8 cellular contexts compared by ENCODE assay signal in the genomic region with DNA sequence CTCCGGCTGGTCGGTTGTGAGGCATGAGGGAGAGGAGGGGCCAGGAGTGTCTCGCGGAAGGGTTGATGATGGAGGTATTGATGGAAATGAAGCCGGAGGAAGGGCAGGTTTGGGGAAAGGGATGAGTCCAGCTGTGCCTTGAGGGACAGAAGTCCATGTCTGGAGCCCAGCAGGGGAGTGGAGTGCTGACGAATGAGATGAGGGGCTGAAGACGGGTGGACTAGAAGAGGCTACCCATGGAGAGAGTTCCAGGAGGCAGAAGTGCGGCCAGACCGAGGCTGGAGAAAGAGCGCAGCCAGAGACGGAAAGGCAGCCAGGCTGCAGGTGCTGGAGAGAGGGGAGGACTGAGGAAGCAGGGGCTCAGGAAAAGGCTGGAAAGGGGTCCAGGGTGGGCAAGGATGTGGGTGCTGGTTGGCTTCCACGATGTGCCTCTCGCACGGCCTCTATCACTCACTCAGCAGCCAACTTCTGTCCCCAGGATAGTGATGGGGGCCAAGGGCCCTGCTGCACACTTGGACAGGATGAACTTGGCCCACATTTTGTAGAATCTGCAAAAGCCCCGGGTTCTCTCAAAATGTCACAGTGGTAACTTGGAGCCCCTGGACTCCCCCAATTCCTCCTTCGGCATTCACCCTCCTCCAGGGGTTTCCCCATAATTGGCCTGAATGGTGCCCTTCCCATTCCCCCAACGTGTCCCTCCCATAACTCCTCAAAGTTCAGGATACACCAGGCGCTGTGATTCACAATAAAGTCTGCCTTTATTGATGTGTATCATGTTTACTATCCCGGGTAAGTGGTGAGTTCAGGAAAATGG. TPM values are rescaled to one million over a fixed set of nuclear protein-coding genes. Genes with fewer than 3 reads are reported as not detected.
DNase-seq lines count a peak whose midpoint lies in the region; TF ChIP-seq lines count a peak whose summit lies in the region.

No MANE protein-coding gene starts in this region.

- H3K36me3 Mint-ChIP-seq in CD4-positive, alpha-beta memory T cell = peaks cover 5 to 22% of the 10 kb centered on the region in 2 donors
- H3K36me3 Mint-ChIP-seq in nephron progenitor cell (ENCODE audit: low read depth) = peaks cover 18% of the 10 kb centered on the region

- peaks cover 7% of the 10 kb centered on the region for H3K36me3 ChIP-seq in CD4-positive, alpha-beta memory T cell (ENCODE audit: insufficient read depth, low read length)
- no peaks in the 10 kb centered on the region for H3K36me3 ChIP-seq in MM.1S (replicated peaks; ENCODE audit: insufficient read depth, low read length)
- H3K36me3 ChIP-seq in effector memory CD4-positive, alpha-beta T cell (ENCODE audit: control insufficient read depth, insufficient read depth, low read length) = peaks cover 4% of the 10 kb centered on the region

- no peaks in the 10 kb centered on the region for H3K9me3 ChIP-seq in CD4-positive, alpha-beta memory T cell (ENCODE audit: control insufficient read depth in 1 of 2, low read length in 2 of 2)
- no peaks in the 10 kb centered on the region for H3K9me3 ChIP-seq in MM.1S (replicated peaks; ENCODE audit: insufficient read depth, low read length)
- no peaks in the 10 kb centered on the region for H3K9me3 ChIP-seq in effector memory CD4-positive, alpha-beta T cell (ENCODE audit: control insufficient read depth, low read length)

- H3K27me3 ChIP-seq in CD4-positive, alpha-beta memory T cell (ENCODE audit: insufficient read depth, low read length) = no peaks in the 10 kb centered on the region
- H3K27me3 ChIP-seq in MM.1S (replicated peaks; ENCODE audit: insufficient read depth, low read length) = peaks cover 14% of the 10 kb centered on the region
- H3K27me3 ChIP-seq in effector memory CD4-positive, alpha-beta T cell (replicated peaks; ENCODE audit: control insufficient read depth, insufficient read depth, low read length, poor library complexity, severe bottlenecking) = no peaks in the 10 kb centered on the region

- CTCF ChIA-PET in CD4-positive, alpha-beta memory T cell (lab: Charles Lee; ENCODE audit: partially characterized antibody) = interaction anchor here (1.0 to 1.8 kb wide), 3 partner anchors 10 to 18 kb away, joined by 3 to 14 read pairs (median 5); no protein-coding TSS in a partner anchor

- H3K79me2 ChIP-seq in MM.1S (ENCODE audit: low read length) = peaks cover 33% of the 10 kb centered on the region

- POLR2A ChIA-PET in CD4-positive, alpha-beta memory T cell (lab: Charles Lee; ENCODE audit: partially characterized antibody) = interaction anchor here (0.9 to 1.7 kb wide), 8 partner anchors 9 to 769 kb away, joined by 3 to 7 read pairs (median 4); partner anchors contain the start of genes DYNLRB1, EDEM2 and NCOA6

- H3K9me3 Mint-ChIP-seq in CD4-positive, alpha-beta memory T cell = no peaks in the 10 kb centered on the region
- H3K9me3 Mint-ChIP-seq in nephron progenitor cell = no peaks in the 10 kb centered on the region

- no peak for DNase-seq in CD4-positive, alpha-beta memory T cell
- DNase-seq in MM.1S (no peak), nephron progenitor cell (no peak), NCI-H1930 (lab: John Stamatoyannopoulos, UW) (no peak), KG1 (lab: John Stamatoyannopoulos, UW) (no peak), head of caudate nucleus (no peak), NCI-H446 (lab: John Stamatoyannopoulos, UW) (no peak)
- no peak for DNase-seq in effector memory CD4-positive, alpha-beta T cell

- no peaks in the 10 kb centered on the region for H3K27me3 Mint-ChIP-seq in CD4-positive, alpha-beta memory T cell
- H3K27me3 Mint-ChIP-seq in nephron progenitor cell (ENCODE audit: low read depth, poor library complexity) = peaks cover 4% of the 10 kb centered on the region

- peak overlapping the region; percentile 96 for H3K4me2 ChIP-seq in MM.1S (ENCODE audit: low read depth, low read length)

- peak overlapping the region; percentile 100 for H2AFZ ChIP-seq in MM.1S (ENCODE audit: low read length)

- no peaks in the 10 kb centered on the region for H4K20me1 ChIP-seq in MM.1S (ENCODE audit: insufficient read depth, low read length)

- peak overlapping the region; percentile 72 for H3K27ac ChIP-seq in CD4-positive, alpha-beta memory T cell (ENCODE audit: low read depth, low read length)
- H3K27ac ChIP-seq in MM.1S (ENCODE audit: low read length) = no peak overlapping the region
- H3K27ac ChIP-seq in effector memory CD4-positive, alpha-beta T cell (ENCODE audit: insufficient read depth, low read length, poor library complexity, severe bottlenecking) = peak overlapping the region; percentile 78

- H3K4me1 Mint-ChIP-seq in CD4-positive, alpha-beta memory T cell = peaks cover 18 to 37% (median 29%) of the 10 kb centered on the region in 4 donors
- H3K4me1 Mint-ChIP-seq in nephron progenitor cell = peaks cover 28% of the 10 kb centered on the region

- intact Hi-C loops in CD4-positive, alpha-beta memory T cell (cut with micrococcal nuclease) = loop anchor here (2.0 kb wide), 1 partner anchor 20 kb away; no protein-coding TSS in a partner anchor
- intact Hi-C loops in head of caudate nucleus (cut with DNase I) = no loop called here

- peak overlapping the region; percentile 70 to 97 (median 90) for H3K27ac Mint-ChIP-seq in CD4-positive, alpha-beta memory T cell
- H3K27ac Mint-ChIP-seq in nephron progenitor cell = peak overlapping the region; percentile 1

- H3K9me2 ChIP-seq in MM.1S (replicated peaks; ENCODE audit: insufficient read depth, low read length) = no peaks in the 10 kb centered on the region

- H3K9ac ChIP-seq in MM.1S (ENCODE audit: low read length) = peak overlapping the region; percentile 75; the same call in 1 of the 2 replicates

- peak overlapping the region; percentile 71 to 80 for H3K4me3 ChIP-seq in CD4-positive, alpha-beta memory T cell (ENCODE audit: low read length in 2 of 2)
- H3K4me3 ChIP-seq in MM.1S (ENCODE audit: low read length) = peak overlapping the region; percentile 85
- peak overlapping the region; percentile 90 for H3K4me3 ChIP-seq in effector memory CD4-positive, alpha-beta T cell (ENCODE audit: insufficient read depth, low read depth, low read length, poor library complexity, severe bottlenecking)

- H3K4me1 ChIP-seq in CD4-positive, alpha-beta memory T cell (ENCODE audit: insufficient read depth, low read length) = peaks cover 18% of the 10 kb centered on the region
- peaks cover 5% of the 10 kb centered on the region; the same call in 1 of the 2 replicates for H3K4me1 ChIP-seq in MM.1S (ENCODE audit: low read length)
- H3K4me1 ChIP-seq in effector memory CD4-positive, alpha-beta T cell (ENCODE audit: control insufficient read depth, insufficient read depth, low read length, poor library complexity, severe bottlenecking) = peaks cover 7% of the 10 kb centered on the region

- TF ChIP-seq CTCF in MM.1S (IDR thresholded peaks at IDR 0.05; ENCODE audit: low read length) (no peak), nephron progenitor cell (IDR thresholded peaks at IDR 0.05) (no peak)

- H3F3A ChIP-seq in MM.1S (ENCODE audit: insufficient read depth, low read length) = no peaks in the 10 kb centered on the region

- H3K4me3 Mint-ChIP-seq in CD4-positive, alpha-beta memory T cell = peak overlapping the region; percentile 87 to 94 (median 90)
- peak overlapping the region; percentile 89 for H3K4me3 Mint-ChIP-seq in nephron progenitor cell

RNA-seq across cellular contexts. Expression of gene EIF6, which starts 0.6 kb away (rescaled TPM):
- total RNA-seq in CD4-positive, alpha-beta memory T cell = 10 to 100 TPM; 44.0 to 52.3 TPM
- 100 to 1,000 TPM; 148 to 189 TPM for polyA plus RNA-seq in CD4-positive, alpha-beta memory T cell

RNA-seq across cellular contexts. Expression of gene FAM83C, which starts 7.0 kb away (rescaled TPM):
- total RNA-seq in CD4-positive, alpha-beta memory T cell = not detected
- not detected for polyA plus RNA-seq in CD4-positive, alpha-beta memory T cell

RNA-seq across cellular contexts. Expression of gene MMP24OS, which starts 7.3 kb away (rescaled TPM):
- 10 to 100 TPM; 76.6 to 91.6 TPM for total RNA-seq in CD4-positive, alpha-beta memory T cell
- 10 to 100 TPM in 1 of 2 donors, 1 to 10 TPM in 1; 4.4 to 17.4 TPM for polyA plus RNA-seq in CD4-positive, alpha-beta memory T cell

RNA-seq across cellular contexts. Expression of gene MMP24, which starts 58.7 kb away (rescaled TPM):
- total RNA-seq in CD4-positive, alpha-beta memory T cell = under 1 TPM; 0.12 to 0.19 TPM
- polyA plus RNA-seq in CD4-positive, alpha-beta memory T cell = under 1 TPM; 0.07 TPM
